Comparison of ENCODE assay signal across 9 cellular contexts in the genomic region with DNA sequence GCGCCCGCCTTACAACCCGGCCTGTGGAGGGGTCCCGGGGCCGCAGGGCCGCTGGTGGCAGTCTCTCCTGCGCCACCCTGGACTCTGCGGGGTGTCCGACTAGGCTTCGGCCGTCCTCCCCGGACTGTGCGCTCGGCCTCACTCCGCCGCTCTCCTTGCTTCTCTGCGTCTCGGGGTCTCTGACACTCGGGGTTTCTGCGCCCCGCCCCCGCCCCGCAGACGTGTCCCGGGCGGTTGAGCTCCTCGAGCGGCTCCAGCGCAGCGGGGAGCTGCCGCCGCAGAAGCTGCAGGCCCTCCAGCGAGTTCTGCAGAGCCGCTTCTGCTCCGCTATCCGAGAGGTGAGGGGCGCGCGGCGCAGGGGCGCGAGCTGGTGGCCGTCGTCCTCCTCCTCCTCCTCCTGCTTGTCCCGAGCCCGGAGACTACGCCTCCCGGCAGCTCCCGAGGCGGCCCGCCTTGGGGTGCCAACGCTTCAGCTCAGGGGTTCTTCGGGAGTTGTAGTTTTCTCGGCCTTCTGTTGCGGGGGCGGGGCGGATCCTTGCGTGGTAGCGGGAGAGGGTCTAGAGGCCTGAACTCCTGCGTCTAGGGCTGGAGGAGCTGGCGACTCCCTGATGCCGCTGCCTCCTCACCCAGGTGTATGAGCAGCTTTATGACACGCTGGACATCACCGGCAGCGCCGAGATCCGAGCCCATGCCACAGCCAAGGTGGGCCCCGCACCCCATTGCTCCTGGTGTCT. TPM values are rescaled to one million over a fixed set of nuclear protein-coding genes. Genes with fewer than 3 reads are reported as not detected.
DNase-seq lines count a peak whose midpoint lies in the region; TF ChIP-seq lines count a peak whose summit lies in the region.
"Had no signal": no experiment of that assay in that cellular context is flagged by ENCODE, and none has a peak within 500 bp of the region (broad histone marks: within the 10 kb centered on the region; RNA-seq: fewer than 3 reads in every experiment).

No MANE protein-coding gene starts in this region.

- H3K27me3 Mint-ChIP-seq in activated T-helper 1 cell treated with anti-CD3 and anti-CD28 coated beads, Interleukin-12 subunit alpha, Interleukin-12 subunit beta, Interleukin-2, Interleukin-4 antibody, amounts not matched to agents 30 ng/mL and 10 ng/mL and 1 ng/mL, durations not matched to agents 14 hours and 24 hours and 36 hours (ENCODE audit: insufficient read depth), result peaks cover 2% of the 10 kb centered on the region
- peaks cover 18% of the 10 kb centered on the region for H3K27me3 Mint-ChIP-seq in nephron progenitor cell (ENCODE audit: low read depth, poor library complexity)

- H3K4me1 Mint-ChIP-seq in activated T-helper 1 cell treated with anti-CD3 and anti-CD28 coated beads, Interleukin-12 subunit alpha, Interleukin-12 subunit beta, Interleukin-2, Interleukin-4 antibody, amounts not matched to agents 30 ng/mL and 10 ng/mL and 1 ng/mL, durations not matched to agents 14 hours and 24 hours and 36 hours (ENCODE audit: low read depth), result peaks cover 32% of the 10 kb centered on the region
- peaks cover 47% of the 10 kb centered on the region for H3K4me1 Mint-ChIP-seq in nephron progenitor cell

- H3K4me3 ChIP-seq in fibroblast of the aortic adventitia (ENCODE audit: low read depth, low read length) (peak overlapping the region; percentile 83), thymus (ENCODE audit: low read length) (peak overlapping the region; percentile 83)

- no peak overlapping the region for H3K27ac Mint-ChIP-seq in activated T-helper 1 cell treated with anti-CD3 and anti-CD28 coated beads, Interleukin-12 subunit alpha, Interleukin-12 subunit beta, Interleukin-2, Interleukin-4 antibody, amounts not matched to agents 30 ng/mL and 10 ng/mL and 1 ng/mL, durations not matched to agents 14 hours and 24 hours and 36 hours
- H3K27ac Mint-ChIP-seq in nephron progenitor cell, result no peak overlapping the region

- no peaks in the 10 kb centered on the region for H3K9me3 ChIP-seq in thymus (ENCODE audit: control insufficient read depth)

- intact Hi-C loops in activated T-helper 1 cell treated with anti-CD3 and anti-CD28 coated beads, Interleukin-12 subunit alpha, Interleukin-12 subunit beta, Interleukin-2, Interleukin-4 antibody, amounts not matched to agents 30 ng/mL and 10 ng/mL and 1 ng/mL, durations not matched to agents 14 hours and 24 hours and 36 hours (cut with micrococcal nuclease), result loop anchor here (1.0 to 10.0 kb wide), 4 partner anchors 14 to 480 kb away; partner anchors contain the start of genes DBP and SNRNP70

- peak overlapping the region; percentile 9 for H3K27ac ChIP-seq in thymus (ENCODE audit: low read depth)

- peak overlapping the region; percentile 75 for H3K4me3 Mint-ChIP-seq in activated T-helper 1 cell treated with anti-CD3 and anti-CD28 coated beads, Interleukin-12 subunit alpha, Interleukin-12 subunit beta, Interleukin-2, Interleukin-4 antibody, amounts not matched to agents 30 ng/mL and 10 ng/mL and 1 ng/mL, durations not matched to agents 14 hours and 24 hours and 36 hours
- H3K4me3 Mint-ChIP-seq in nephron progenitor cell, result peak overlapping the region; percentile 85

- no peaks in the 10 kb centered on the region for H3K36me3 Mint-ChIP-seq in activated T-helper 1 cell treated with anti-CD3 and anti-CD28 coated beads, Interleukin-12 subunit alpha, Interleukin-12 subunit beta, Interleukin-2, Interleukin-4 antibody, amounts not matched to agents 30 ng/mL and 10 ng/mL and 1 ng/mL, durations not matched to agents 14 hours and 24 hours and 36 hours (ENCODE audit: low read depth)
- no peaks in the 10 kb centered on the region for H3K36me3 Mint-ChIP-seq in nephron progenitor cell (ENCODE audit: low read depth)

- peak; percentile 72 for DNase-seq in GM03348 (ENCODE audit: low spot score)
- peak; percentile 67 for DNase-seq in NCI-H2171 treated with DMSO at 0.1 percent for 48 hours (lab: John Stamatoyannopoulos, UW)
- peak; percentile 42 for DNase-seq in activated T-helper 1 cell treated with anti-CD3 and anti-CD28 coated beads, Interleukin-12 subunit alpha, Interleukin-12 subunit beta, Interleukin-2, Interleukin-4 antibody, amounts not matched to agents 30 ng/mL and 10 ng/mL and 1 ng/mL, durations not matched to agents 14 hours and 24 hours and 36 hours (ENCODE audit: low spot score)
- peak; percentile 47 for DNase-seq in fibroblast of the aortic adventitia (ENCODE audit: low read depth)
- peak; percentile 77 for DNase-seq in nephron progenitor cell
- DNase-seq in KG1 (lab: John Stamatoyannopoulos, UW), result no peak
- no peak for DNase-seq in NCI-H187 (lab: John Stamatoyannopoulos, UW)

- peaks cover 20% of the 10 kb centered on the region for H3K4me1 ChIP-seq in thymus (ENCODE audit: control insufficient read depth, insufficient read depth, low read length)

- H3K27me3 ChIP-seq in thymus (ENCODE audit: control insufficient read depth, insufficient read depth), result peaks cover 5% of the 10 kb centered on the region

- TF ChIP-seq CTCF in fibroblast of the aortic adventitia (IDR thresholded peaks at IDR 0.05; ENCODE audit: insufficient read depth, low read length), result no peak
- no peak for TF ChIP-seq CTCF in nephron progenitor cell (IDR thresholded peaks at IDR 0.05)

- 12% methylated on average over 68 of the region's 68 CpGs for WGBS in thymus

- H3K9me3 Mint-ChIP-seq in activated T-helper 1 cell treated with anti-CD3 and anti-CD28 coated beads, Interleukin-12 subunit alpha, Interleukin-12 subunit beta, Interleukin-2, Interleukin-4 antibody, amounts not matched to agents 30 ng/mL and 10 ng/mL and 1 ng/mL, durations not matched to agents 14 hours and 24 hours and 36 hours, result no peaks in the 10 kb centered on the region
- H3K9me3 Mint-ChIP-seq in nephron progenitor cell, result no peaks in the 10 kb centered on the region

- H3K36me3 ChIP-seq in thymus (ENCODE audit: control insufficient read depth, insufficient read depth), result no peaks in the 10 kb centered on the region

RNA-seq across cellular contexts. Expression of gene LIN7B, which starts 0.6 kb away (rescaled TPM):
- 4.9 and 7.8 TPM in 2 replicates for total RNA-seq in activated T-helper 1 cell treated with anti-CD3 and anti-CD28 coated beads, Interleukin-12 subunit alpha, Interleukin-12 subunit beta, Interleukin-2, Interleukin-4 antibody, amounts not matched to agents 30 ng/mL and 10 ng/mL and 1 ng/mL, durations not matched to agents 14 hours and 24 hours and 36 hours
- 2.2 and 3.7 TPM in 2 replicates for total RNA-seq in fibroblast of the aortic adventitia (ENCODE audit: low replicate concordance)
- 9.0 TPM for polyA plus RNA-seq in thymus

RNA-seq across cellular contexts. Expression of gene C19orf73, which starts 4.1 kb away (rescaled TPM):
- 2.6 and 2.9 TPM in 2 replicates for total RNA-seq in activated T-helper 1 cell treated with anti-CD3 and anti-CD28 coated beads, Interleukin-12 subunit alpha, Interleukin-12 subunit beta, Interleukin-2, Interleukin-4 antibody, amounts not matched to agents 30 ng/mL and 10 ng/mL and 1 ng/mL, durations not matched to agents 14 hours and 24 hours and 36 hours
- 0.41 and 0.54 TPM in 2 replicates for total RNA-seq in fibroblast of the aortic adventitia (ENCODE audit: low replicate concordance)
- 4.0 TPM for polyA plus RNA-seq in thymus

RNA-seq across cellular contexts. Expression of gene PPFIA3, which starts 4.5 kb away (rescaled TPM):
- 5.0 TPM in 2 replicates for total RNA-seq in activated T-helper 1 cell treated with anti-CD3 and anti-CD28 coated beads, Interleukin-12 subunit alpha, Interleukin-12 subunit beta, Interleukin-2, Interleukin-4 antibody, amounts not matched to agents 30 ng/mL and 10 ng/mL and 1 ng/mL, durations not matched to agents 14 hours and 24 hours and 36 hours
- total RNA-seq in fibroblast of the aortic adventitia (ENCODE audit: low replicate concordance), result 0.99 and 2.4 TPM in 2 replicates
- polyA plus RNA-seq in thymus, result 14.1 TPM

RNA-seq across cellular contexts. Expression of gene SNRNP70, which starts 29.5 kb away (rescaled TPM):
- total RNA-seq in activated T-helper 1 cell treated with anti-CD3 and anti-CD28 coated beads, Interleukin-12 subunit alpha, Interleukin-12 subunit beta, Interleukin-2, Interleukin-4 antibody, amounts not matched to agents 30 ng/mL and 10 ng/mL and 1 ng/mL, durations not matched to agents 14 hours and 24 hours and 36 hours, result 259 and 272 TPM in 2 replicates
- 111 and 129 TPM in 2 replicates for total RNA-seq in fibroblast of the aortic adventitia (ENCODE audit: low replicate concordance)
- 419 TPM for polyA plus RNA-seq in thymus

RNA-seq across cellular contexts. Expression of gene HRC, which starts 40.4 kb away (rescaled TPM):
- not detected in 2 replicates for total RNA-seq in activated T-helper 1 cell treated with anti-CD3 and anti-CD28 coated beads, Interleukin-12 subunit alpha, Interleukin-12 subunit beta, Interleukin-2, Interleukin-4 antibody, amounts not matched to agents 30 ng/mL and 10 ng/mL and 1 ng/mL, durations not matched to agents 14 hours and 24 hours and 36 hours
- total RNA-seq in fibroblast of the aortic adventitia (ENCODE audit: low replicate concordance), result not detected in 2 replicates
- polyA plus RNA-seq in thymus, result 1.1 TPM
- total RNA-seq: activated CD8-positive, alpha-beta memory T cell treated with anti-CD3 and anti-CD28 coated beads for 36 hours had no signal

Comparison
In these comparisons a context has a peak if more than half of its experiments do, and no peak if none do; other contexts are left out.
1. DNase-seq: peak in GM03348 (single experiment), NCI-H2171 treated with DMSO at 0.1 percent for 48 hours (single experiment), activated T-helper 1 cell treated with anti-CD3 and anti-CD28 coated beads, Interleukin-12 subunit alpha, Interleukin-12 subunit beta, Interleukin-2, Interleukin-4 antibody, amounts not matched to agents 30 ng/mL and 10 ng/mL and 1 ng/mL, durations not matched to agents 14 hours and 24 hours and 36 hours (single experiment), fibroblast of the aortic adventitia (single experiment) and nephron progenitor cell (single experiment); none in KG1 (single experiment) and NCI-H187 (0 of 2).